Comparison of ENCODE assay signal across 8 cellular contexts in the genomic region with DNA sequence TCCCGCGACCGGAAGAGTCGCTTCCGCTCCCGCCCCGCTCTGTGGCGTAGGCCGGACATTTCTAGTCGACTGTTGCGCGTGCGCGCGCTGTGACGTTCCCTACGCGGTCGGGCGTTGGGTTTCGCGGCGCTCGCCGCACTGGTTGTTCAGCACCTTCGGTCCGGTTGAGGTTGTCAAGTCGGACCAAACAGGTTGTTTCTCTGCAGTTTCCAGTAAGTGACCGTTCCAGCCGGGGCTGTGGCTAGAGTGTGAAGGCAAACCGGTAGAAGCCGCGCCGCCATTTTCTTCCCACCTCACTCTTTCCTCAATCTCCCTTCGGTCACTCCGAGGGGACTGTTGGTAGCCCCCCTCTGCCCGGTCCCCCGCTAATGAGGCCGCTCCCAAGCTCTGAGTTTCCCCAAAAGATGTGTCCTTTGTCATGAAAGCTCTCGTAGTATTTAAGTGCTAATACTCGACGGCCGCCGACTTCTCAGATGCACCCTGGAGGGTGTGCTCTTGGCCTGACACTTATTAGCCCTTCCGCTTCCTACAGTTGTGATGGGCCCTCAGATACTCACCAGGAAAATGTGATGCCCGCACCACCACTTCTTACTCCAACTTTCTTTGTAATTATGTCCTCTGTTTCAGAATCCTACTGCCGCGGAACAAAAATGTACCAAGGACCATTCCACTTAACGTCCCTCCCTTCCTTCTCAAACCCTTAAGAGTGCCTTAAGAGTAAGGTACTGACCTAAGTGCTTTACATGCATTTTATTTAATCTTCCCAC. TPM values are rescaled to one million over a fixed set of nuclear protein-coding genes. Genes with fewer than 3 reads are reported as not detected.
DNase-seq lines count a peak whose midpoint lies in the region; ATAC-seq, FAIRE-seq and TF ChIP-seq lines count a peak whose summit lies in the region.

No MANE protein-coding gene starts in this region.

- H4K8ac ChIP-seq in H1 (ENCODE audit: extremely low read depth, insufficient read depth, low read length) = peak overlapping the region; percentile 97
- peak overlapping the region; percentile 97 for H4K8ac ChIP-seq in mesenchymal stem cell (ENCODE audit: low read length)

- H3K23me2 ChIP-seq in H1 (ENCODE audit: low read depth, low read length) = peaks cover 8% of the 10 kb centered on the region

- no peaks in the 10 kb centered on the region for H4K20me1 ChIP-seq in H1 (replicated peaks in 1 of 2; ENCODE audit: control insufficient read depth in 1 of 2, insufficient read depth in 2 of 2, low read length in 2 of 2)

- peak; percentile 63 to 85 (median 65) for DNase-seq in CD8-positive, alpha-beta memory T cell
- peak; percentile 80 for DNase-seq in NOMO-1 treated with DMSO at 0.1 percent for 48 hours (lab: John Stamatoyannopoulos, UW; ENCODE audit: unreplicated experiment)
- DNase-seq in activated CD8-positive, alpha-beta memory T cell treated with anti-CD3 and anti-CD28 coated beads, Interleukin-2, amount 10 ng/mL, durations not matched to agents 7 days and 5 days = peak; percentile 90
- DNase-seq in H1 (ENCODE audit: low read depth in 1 of 2, low spot score in 2 of 2) = peak; percentile 82 to 92
- DNase-seq in mesenchymal stem cell = peak; percentile 94
- peak; percentile 77 for DNase-seq in stimulated activated CD8-positive, alpha-beta memory T cell treated with anti-CD3 and anti-CD28 coated beads, Interleukin-12 subunit alpha, Interleukin-12 subunit beta, amount 100 ng/mL, for 1 hour (ENCODE audit: low read depth)

- ATAC-seq in GM19455 (IDR thresholded peaks at IDR 0.05; ENCODE audit: unreplicated experiment) = peak; percentile 92
- ATAC-seq in HG03575 (IDR thresholded peaks at IDR 0.05; ENCODE audit: extremely low read depth, insufficient number of reproducible peaks, low FRiP score, unreplicated experiment) = peak; percentile 70
- peak; percentile 95 for ATAC-seq in activated CD8-positive, alpha-beta memory T cell treated with anti-CD3 and anti-CD28 coated beads, Interleukin-2, amount 10 ng/mL, durations not matched to agents 7 days and 5 days

- H3K27me3 ChIP-seq in CD8-positive, alpha-beta memory T cell (ENCODE audit: insufficient read depth, low read length, poor library complexity, severe bottlenecking) = no peaks in the 10 kb centered on the region
- no peaks in the 10 kb centered on the region for H3K27me3 ChIP-seq in H1 (replicated peaks in 1 of 4; ENCODE audit: control insufficient read depth in 3 of 4, extremely low read depth in 1 of 4, insufficient read depth in 3 of 4, low read length in 3 of 4)
- H3K27me3 ChIP-seq in mesenchymal stem cell (ENCODE audit: control insufficient read depth in 1 of 2, insufficient read depth in 1 of 2, low read length in 2 of 2) = no peaks in the 10 kb centered on the region

- POLR2A ChIA-PET in CD8-positive, alpha-beta memory T cell (lab: Charles Lee) = interaction anchor here (1.0 to 1.4 kb wide), 2 partner anchors 32 to 55 kb away, joined by 6 read pairs; no protein-coding TSS in a partner anchor
- POLR2A ChIA-PET in H1 (lab: Charles Lee; ENCODE audit: partially characterized antibody) = interaction anchor here (0.6 to 1.9 kb wide), 11 partner anchors 13 to 1009 kb away, joined by 3 to 8 read pairs (median 4); no protein-coding TSS in a partner anchor

- peak overlapping the region; percentile 83 to 97 (median 95) for H3K4me3 Mint-ChIP-seq in CD8-positive, alpha-beta memory T cell
- H3K4me3 Mint-ChIP-seq in activated CD8-positive, alpha-beta memory T cell treated with anti-CD3 and anti-CD28 coated beads, Interleukin-2, amount 10 ng/mL, durations not matched to agents 7 days and 5 days = peak overlapping the region; percentile 85

- TF ChIP-seq EP300 in H1 (IDR thresholded peaks at IDR 0.05; ENCODE audit: borderline replicate concordance in 1 of 2, low read depth in 2 of 2, low read length in 2 of 2) = no peak

- H3K4me1 Mint-ChIP-seq in CD8-positive, alpha-beta memory T cell = peaks cover 29 to 43% (median 38%) of the 10 kb centered on the region in 3 donors
- peaks cover 39% of the 10 kb centered on the region for H3K4me1 Mint-ChIP-seq in activated CD8-positive, alpha-beta memory T cell treated with anti-CD3 and anti-CD28 coated beads, Interleukin-2, amount 10 ng/mL, durations not matched to agents 7 days and 5 days

- 3% methylated on average over 41 of the region's 49 CpGs; no CpG with 5 or more reads in 1 of the 2 experiments for WGBS in H1 (ENCODE audit: extremely low coverage in 1 of 2, insufficient coverage in 1 of 2, insufficient read length in 1 of 2, insufficient replicate concordance in 2 of 2, low coverage in 1 of 2, low lambda C conversion rate in 2 of 2, missing lambda C conversion rate in 1 of 2), 2 experiments
- 2% methylated on average over 48 of the region's 49 CpGs for WGBS in mesenchymal stem cell

- peak; percentile 7 for FAIRE-seq in H1 (lab: Jason Lieb, UNC)

- peak overlapping the region; percentile 18 for H3K23ac ChIP-seq in H1 (ENCODE audit: insufficient read length)
- peak overlapping the region in 1 of 2 experiments; percentile 96 for H3K23ac ChIP-seq in mesenchymal stem cell (ENCODE audit: low read length in 2 of 2)

- H3K9me3 Mint-ChIP-seq in CD8-positive, alpha-beta memory T cell = no peaks in the 10 kb centered on the region
- no peaks in the 10 kb centered on the region for H3K9me3 Mint-ChIP-seq in activated CD8-positive, alpha-beta memory T cell treated with anti-CD3 and anti-CD28 coated beads, Interleukin-2, amount 10 ng/mL, durations not matched to agents 7 days and 5 days (ENCODE audit: low read depth)

- H3K56ac ChIP-seq in H1 (replicated peaks; ENCODE audit: insufficient read length, low read depth, low read length) = peak overlapping the region; percentile 78

- H3K27me3 Mint-ChIP-seq in CD8-positive, alpha-beta memory T cell = peaks cover 0 to 3% of the 10 kb centered on the region in 2 donors
- H3K27me3 Mint-ChIP-seq in activated CD8-positive, alpha-beta memory T cell treated with anti-CD3 and anti-CD28 coated beads, Interleukin-2, amount 10 ng/mL, durations not matched to agents 7 days and 5 days = peaks cover 4% of the 10 kb centered on the region

- H2BK12ac ChIP-seq in H1 (ENCODE audit: low read depth, low read length) (no peak overlapping the region; the same call in 1 of the 2 replicates), mesenchymal stem cell (ENCODE audit: low read length in 2 of 2) (no peak overlapping the region)

- H2BK20ac ChIP-seq in H1 (ENCODE audit: low read length) = no peak overlapping the region

- H3K4ac ChIP-seq in H1 (replicated peaks; ENCODE audit: insufficient read length, low read depth, low read length) (peak overlapping the region; percentile 74), mesenchymal stem cell (ENCODE audit: low read depth in 1 of 2, low read length in 2 of 2) (peak overlapping the region; percentile 89 to 94)

- H3K79me1 ChIP-seq in H1 (ENCODE audit: low read depth, low read length) = no peaks in the 10 kb centered on the region
- peaks cover 3% of the 10 kb centered on the region for H3K79me1 ChIP-seq in mesenchymal stem cell (replicated peaks; ENCODE audit: low read length, poor library complexity, severe bottlenecking)

- TF ChIP-seq CTCF in H1 (IDR thresholded peaks at IDR 0.05; ENCODE audit: control extremely low read depth in 1 of 3, insufficient read depth in 1 of 3, low read depth in 1 of 3, low read length in 3 of 3) = peak in 1 of 3 experiments; percentile 18; a peak in 1 of 4 replicates

- H4K5ac ChIP-seq in H1 (ENCODE audit: insufficient read length, low read depth, low read length) = peak overlapping the region; percentile 88

- peak overlapping the region; percentile 87 for H2BK120ac ChIP-seq in H1 (replicated peaks; ENCODE audit: low read depth, low read length)
- peak overlapping the region; percentile 73 for H2BK120ac ChIP-seq in mesenchymal stem cell (ENCODE audit: low read depth, low read length)

- no peaks in the 10 kb centered on the region for H3K36me3 ChIP-seq in CD8-positive, alpha-beta memory T cell (ENCODE audit: insufficient read depth, low read length)
- H3K36me3 ChIP-seq in H1 (ENCODE audit: control insufficient read depth in 2 of 4, insufficient read depth in 4 of 4, low read length in 3 of 4) (no peaks in the 10 kb centered on the region), mesenchymal stem cell (ENCODE audit: control insufficient read depth in 1 of 2, insufficient read depth in 2 of 2, low read depth in 1 of 2, low read length in 2 of 2) (no peaks in the 10 kb centered on the region)

- H3K4me3 ChIP-seq in CD8-positive, alpha-beta memory T cell (ENCODE audit: low read length) = peak overlapping the region; percentile 70
- H3K4me3 ChIP-seq in H1 (ENCODE audit: extremely low read depth in 1 of 4, insufficient read depth in 2 of 4, low read depth in 3 of 4, low read length in 4 of 4) = peak overlapping the region; percentile 60 to 82 (median 72)
- H3K4me3 ChIP-seq in mesenchymal stem cell (ENCODE audit: insufficient read depth in 1 of 2, low read depth in 1 of 2, low read length in 2 of 2) = peak overlapping the region; percentile 79 to 97

- H2BK5ac ChIP-seq in H1 (ENCODE audit: low read depth, low read length) (peak overlapping the region; percentile 96), mesenchymal stem cell (ENCODE audit: low read depth, low read length, poor library complexity, severe bottlenecking) (peak overlapping the region; percentile 95)

- H3K4me1 ChIP-seq in CD8-positive, alpha-beta memory T cell (ENCODE audit: insufficient read depth, low read length) = peaks cover 16% of the 10 kb centered on the region
- H3K4me1 ChIP-seq in H1 (replicated peaks in 1 of 4; ENCODE audit: control insufficient read depth in 3 of 4, insufficient read depth in 4 of 4, low read length in 3 of 4) (peaks cover 0 to 3% (median 1%) of the 10 kb centered on the region in 4 experiments; a peak in 2 of 7 replicates), mesenchymal stem cell (ENCODE audit: control insufficient read depth, insufficient read depth, low read depth, low read length) (peaks cover 3% of the 10 kb centered on the region)

- H3K79me2 ChIP-seq in H1 (ENCODE audit: control insufficient read depth in 1 of 2, insufficient read depth in 2 of 2, low read length in 2 of 2) = no peaks in the 10 kb centered on the region

- CTCF ChIA-PET in CD8-positive, alpha-beta memory T cell (lab: Charles Lee) = interaction anchor here (1.0 to 2.5 kb wide), 4 partner anchors 54 to 132 kb away, joined by 4 to 8 read pairs (median 6); no protein-coding TSS in a partner anchor
- CTCF ChIA-PET in activated CD8-positive, alpha-beta memory T cell treated with anti-CD3 and anti-CD28 coated beads, Interleukin-2, amount 10 ng/mL, durations not matched to agents 7 days and 5 days (lab: Charles Lee) = interaction anchor here (0.9 to 2.7 kb wide), 5 partner anchors 33 to 315 kb away, joined by 3 to 11 read pairs (median 5); no protein-coding TSS in a partner anchor
- CTCF ChIA-PET in H1 (lab: Charles Lee; ENCODE audit: partially characterized antibody) = interaction anchor here (0.9 to 1.9 kb wide), 8 partner anchors 13 to 132 kb away, joined by 3 to 7 read pairs (median 4); a partner anchor contains a TSS

- peak overlapping the region; percentile 81 to 92 (median 88) for H3K9ac ChIP-seq in H1 (replicated peaks in 1 of 4; ENCODE audit: extremely low read depth in 1 of 4, low read depth in 3 of 4, low read length in 3 of 4)
- peak overlapping the region; percentile 99 for H3K9ac ChIP-seq in mesenchymal stem cell (ENCODE audit: low read length)

- H3K27ac Mint-ChIP-seq in CD8-positive, alpha-beta memory T cell = peak overlapping the region; percentile 87 to 99 (median 96)
- peak overlapping the region; percentile 93 for H3K27ac Mint-ChIP-seq in activated CD8-positive, alpha-beta memory T cell treated with anti-CD3 and anti-CD28 coated beads, Interleukin-2, amount 10 ng/mL, durations not matched to agents 7 days and 5 days

- peaks cover 0 to 7% (median 0%) of the 10 kb centered on the region in 3 donors for H3K36me3 Mint-ChIP-seq in CD8-positive, alpha-beta memory T cell
- H3K36me3 Mint-ChIP-seq in activated CD8-positive, alpha-beta memory T cell treated with anti-CD3 and anti-CD28 coated beads, Interleukin-2, amount 10 ng/mL, durations not matched to agents 7 days and 5 days = peaks cover 12% of the 10 kb centered on the region

- H2AFZ ChIP-seq in H1 (ENCODE audit: low read length) (peak overlapping the region; percentile 7; the same call in 1 of the 2 replicates), mesenchymal stem cell (ENCODE audit: low read depth, low read length) (peak overlapping the region; percentile 56)

- H3K4me2 ChIP-seq in H1 (ENCODE audit: insufficient read depth in 1 of 2, low read depth in 2 of 2, low read length in 2 of 2) (peak overlapping the region; percentile 66 to 82), mesenchymal stem cell (ENCODE audit: low read length, poor library complexity, severe bottlenecking) (peak overlapping the region; percentile 90)

- H3K18ac ChIP-seq in H1 (ENCODE audit: extremely low read depth, low read length) (peak overlapping the region; percentile 75), mesenchymal stem cell (ENCODE audit: low read depth in 1 of 2, low read length in 2 of 2) (peak overlapping the region; percentile 94 to 98)

- TF ChIP-seq POLR2A in H1 (IDR thresholded peaks at IDR 0.05; ENCODE audit: control extremely low read depth in 1 of 2, low read depth in 2 of 2, low read length in 2 of 2) = peak; percentile 94 to 97

- no peak overlapping the region for H2BK15ac ChIP-seq in H1 (ENCODE audit: low read length)
- H2BK15ac ChIP-seq in mesenchymal stem cell (ENCODE audit: low read depth, poor library complexity, severe bottlenecking) = peak overlapping the region; percentile 60

- H2AK5ac ChIP-seq in H1 (ENCODE audit: low read depth, low read length) = no peak overlapping the region
- no peak overlapping the region for H2AK5ac ChIP-seq in mesenchymal stem cell (ENCODE audit: low read length, severe bottlenecking)

- H3K14ac ChIP-seq in H1 (ENCODE audit: insufficient read length) (no peak overlapping the region), mesenchymal stem cell (ENCODE audit: low read length in 2 of 2) (peak overlapping the region in 1 of 2 experiments; percentile 90)

- 0 out of 4 replicates have a peak, but pooled peaks of 1 of the 2 experiments have one; percentile 3 for TF ChIP-seq RAD21 in H1 (IDR thresholded peaks at IDR 0.05 in 1 of 2, conservative IDR thresholded peaks at IDR 0.05 in 1 of 2; ENCODE audit: low read depth in 2 of 2, low read length in 2 of 2)

- peak overlapping the region; percentile 91 for H3K27ac ChIP-seq in CD8-positive, alpha-beta memory T cell (ENCODE audit: low read depth, low read length)
- H3K27ac ChIP-seq in H1 (ENCODE audit: low read depth, low read length) (peak overlapping the region; percentile 96), mesenchymal stem cell (ENCODE audit: low read length, poor library complexity, severe bottlenecking) (peak overlapping the region; percentile 99)

- H4K91ac ChIP-seq in H1 (replicated peaks; ENCODE audit: insufficient read length, low read length) (peak overlapping the region; percentile 84), mesenchymal stem cell (ENCODE audit: low read length) (peak overlapping the region; percentile 95)

- H3K9me3 ChIP-seq in CD8-positive, alpha-beta memory T cell (ENCODE audit: low read length) = no peaks in the 10 kb centered on the region
- H3K9me3 ChIP-seq in H1 (ENCODE audit: insufficient read depth in 2 of 2, low read depth in 1 of 2, low read length in 1 of 2) = no peaks in the 10 kb centered on the region
- H3K9me3 ChIP-seq in mesenchymal stem cell (ENCODE audit: control insufficient read depth, low read length) = no peaks in the 10 kb centered on the region

RNA-seq across cellular contexts. Expression of a gene that starts 56.3 kb away (rescaled TPM):
- 10 to 100 TPM; 30.7 to 33.7 TPM for total RNA-seq in CD8-positive, alpha-beta memory T cell
- polyA plus RNA-seq in CD8-positive, alpha-beta memory T cell = 38.3 TPM
- total RNA-seq in activated CD8-positive, alpha-beta memory T cell treated with anti-CD3 and anti-CD28 coated beads, Interleukin-2, amount 10 ng/mL, durations not matched to agents 7 days and 5 days = 10 to 100 TPM; 49.7 to 63.2 TPM
- total RNA-seq in H1 (2021; fragmentation: NEBNext Ultra II Directional; extraction: Animal tissue kit (Norgen Biotek cat#: 25700)) = 17.1 and 17.9 TPM in 2 replicates
- 11.7 and 13.0 TPM in 2 replicates for polyA plus RNA-seq in H1 (2011; rRNA removed)
- 19.8 TPM for polyA plus RNA-seq in H1 (2011; cell fraction: cytosol; rRNA removed)
- polyA plus RNA-seq in H1 (2011; cell fraction: nucleus; rRNA removed) = 32.7 TPM
- polyA plus RNA-seq in H1 (2012, experiment 1 of 2) = 12.9 to 18.7 TPM (median 16.8 TPM) in 4 replicates
- 0.73 TPM for polyA plus RNA-seq in H1 (2012, experiment 2 of 2)
- polyA plus RNA-seq in H1 (2013, experiment 1 of 2) = 8.2 TPM
- 8.3 TPM for polyA plus RNA-seq in H1 (2013, experiment 2 of 2)
- 17.2 and 19.7 TPM in 2 replicates for polyA minus RNA-seq in H1 (2011; rRNA and poly(A)+ RNA removed)
- polyA minus RNA-seq in H1 (2011; cell fraction: cytosol; rRNA and poly(A)+ RNA removed) = 9.0 TPM
- polyA minus RNA-seq in H1 (2011; cell fraction: nucleus; rRNA and poly(A)+ RNA removed) = 26.8 TPM
- 10.5 TPM for polyA plus RNA-seq in mesenchymal stem cell (2013, experiment 1 of 2)
- 10.5 TPM for polyA plus RNA-seq in mesenchymal stem cell (2013, experiment 2 of 2)

Comparison
In these comparisons a context has a peak if more than half of its experiments do, and no peak if none do; other contexts are left out.
1. Peak in every context shown above with its lines: DNase-seq, ATAC-seq, H3K4me3 ChIP-seq and H3K27ac ChIP-seq.